Comparison of ENCODE assay signal across 11 cellular contexts in the genomic region with DNA sequence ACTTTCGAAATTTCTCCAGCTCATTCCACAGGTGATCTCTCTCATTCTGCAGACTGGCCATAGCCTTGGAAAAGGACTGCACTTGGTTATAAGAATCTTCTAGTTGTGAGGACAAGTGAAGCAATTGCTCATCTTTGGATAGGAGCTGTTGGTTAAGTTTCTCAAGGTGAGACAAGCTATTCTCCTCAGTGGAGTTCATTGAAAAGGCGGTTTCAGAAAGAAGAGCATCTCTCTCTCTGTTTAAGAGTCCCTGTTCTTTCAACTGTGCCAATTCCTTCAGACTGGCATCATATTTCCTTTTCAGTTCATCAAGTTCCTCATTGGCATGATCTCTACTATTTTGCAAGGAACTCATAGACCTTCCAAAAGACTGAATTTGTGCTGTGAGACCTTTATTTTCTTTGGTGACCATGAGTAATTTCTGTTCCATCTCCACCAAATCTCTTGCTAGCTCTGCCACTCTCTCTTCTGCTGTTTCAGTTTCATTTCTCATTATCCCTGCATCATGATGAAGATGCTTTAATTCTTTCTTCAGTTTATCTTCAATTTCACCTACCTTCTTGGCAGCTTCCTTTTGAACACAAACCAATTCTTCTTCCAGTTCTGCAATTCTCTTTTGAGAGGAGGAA. TPM values are rescaled to one million over a fixed set of nuclear protein-coding genes. Genes with fewer than 3 reads are reported as not detected.
A peak's percentile ranks its signal among the peaks of the same experiment; 100 is the strongest.
DNase-seq lines count a peak whose midpoint lies in the region; ATAC-seq and TF ChIP-seq lines count a peak whose summit lies in the region.
"Had no signal": no experiment of that assay in that cellular context is flagged by ENCODE, and none has a peak within 500 bp of the region (broad histone marks: within the 10 kb centered on the region; RNA-seq: fewer than 3 reads in every experiment).

No MANE protein-coding gene starts in this region.

- H3K4me3 ChIP-seq in left ventricle myocardium inferior (no peak overlapping the region), OCI-LY7 (ENCODE audit: low read depth, low read length, poor library complexity, severe bottlenecking) (no peak overlapping the region), foreskin fibroblast (ENCODE audit: low read depth in 1 of 2, low read length in 2 of 2) (no peak overlapping the region)
- H3K4me3 ChIP-seq in CD8-positive, alpha-beta T cell (ENCODE audit: low read depth, low read length): no peak overlapping the region
- H3K4me3 ChIP-seq: cardiac muscle cell had no signal

- peaks cover 52% of the 10 kb centered on the region for H3K36me3 Mint-ChIP-seq in CD8-positive, alpha-beta T cell

- no peaks in the 10 kb centered on the region for H3K27me3 Mint-ChIP-seq in CD8-positive, alpha-beta T cell (ENCODE audit: low read depth)

- no TSS peak for BruUV-seq in OCI-LY7 (replicated peaks; lab: Mats Ljungman, UMichigan)

- no peaks in the 10 kb centered on the region for H4K20me1 ChIP-seq in OCI-LY7 (ENCODE audit: insufficient read depth, low read length)

- no peaks in the 10 kb centered on the region for H3K27me3 ChIP-seq in left ventricle myocardium inferior (ENCODE audit: low read depth)
- H3K27me3 ChIP-seq in CD8-positive, alpha-beta T cell (ENCODE audit: insufficient read depth, low read length): no peaks in the 10 kb centered on the region
- H3K27me3 ChIP-seq: cardiac muscle cell had no signal

- H3K9me3 ChIP-seq in left ventricle myocardium inferior (replicated peaks) (no peaks in the 10 kb centered on the region), OCI-LY7 (ENCODE audit: low read length) (no peaks in the 10 kb centered on the region)
- H3K9me3 ChIP-seq in CD8-positive, alpha-beta T cell (ENCODE audit: low read length): no peaks in the 10 kb centered on the region

- no peaks in the 10 kb centered on the region for H3K9me2 ChIP-seq in OCI-LY7 (ENCODE audit: insufficient read depth, low read length)

- intact Hi-C loops in left ventricle myocardium inferior (cut with micrococcal nuclease) (no loop called here), left cardiac atrium (cut with DNase I) (no loop called here), OCI-LY7 (cut with micrococcal nuclease; ENCODE audit: unreplicated experiment) (no loop called here)
- intact Hi-C loops in CD8-positive, alpha-beta T cell (cut with DNase I, micrococcal nuclease): no loop called here

- H3K4me3 Mint-ChIP-seq in CD8-positive, alpha-beta T cell: no peak overlapping the region

- no peak for DNase-seq in left ventricle myocardium inferior
- DNase-seq in left cardiac atrium: no peak
- peak; percentile 3 for DNase-seq in OCI-LY7 (ENCODE audit: low spot score)
- DNase-seq in stimulated activated CD4-positive, alpha-beta T cell treated with anti-CD3 and anti-CD28 coated beads, Interleukin-4, amount 100 ng/mL, for 24 hours: no peak
- no peak for DNase-seq in foreskin fibroblast
- no peak for DNase-seq in CD8-positive, alpha-beta T cell
- DNase-seq in NCI-H187 (lab: John Stamatoyannopoulos, UW): no peak
- DNase-seq: activated CD4-positive, alpha-beta T cell treated with anti-CD3 and anti-CD28 coated beads, Interleukin-2, amount 50 U/mL, for 48 hours had no signal

- H3K36me3 ChIP-seq in left ventricle myocardium inferior (peaks cover 63% of the 10 kb centered on the region), OCI-LY7 (ENCODE audit: insufficient read depth, low read length) (peaks cover 13% of the 10 kb centered on the region)
- H3K36me3 ChIP-seq in CD8-positive, alpha-beta T cell (ENCODE audit: insufficient read depth, low read length): peaks cover 4% of the 10 kb centered on the region

- no peak overlapping the region for H3K27ac Mint-ChIP-seq in CD8-positive, alpha-beta T cell

- TF ChIP-seq CTCF in left ventricle myocardium inferior (IDR thresholded peaks at IDR 0.05; ENCODE audit: borderline replicate concordance) (no peak), OCI-LY7 (conservative IDR thresholded peaks at IDR 0.05; ENCODE audit: low read length) (no peak), foreskin fibroblast (IDR thresholded peaks at IDR 0.05; ENCODE audit: low read depth, low read length) (no peak)
- no peak for TF ChIP-seq CTCF in CD8-positive, alpha-beta T cell (IDR thresholded peaks at IDR 0.05)

- CTCF ChIA-PET in OCI-LY7 (lab: Charles Lee; ENCODE audit: unreplicated experiment): interaction anchor here (1.3 kb wide), 1 partner anchor 9 kb away, joined by 3 read pairs; no protein-coding TSS in a partner anchor
- CTCF ChIA-PET in CD8-positive, alpha-beta T cell (lab: Charles Lee): interaction anchor here (1.2 to 1.5 kb wide), 2 partner anchors 10 to 11 kb away, joined by 4 to 5 read pairs; no protein-coding TSS in a partner anchor

- peaks cover 4% of the 10 kb centered on the region for H3K9me3 Mint-ChIP-seq in CD8-positive, alpha-beta T cell

- no peaks in the 10 kb centered on the region for H3K4me1 Mint-ChIP-seq in CD8-positive, alpha-beta T cell (ENCODE audit: low read depth)

- peaks cover 27% of the 10 kb centered on the region for H3K4me1 ChIP-seq in left ventricle myocardium inferior
- H3K4me1 ChIP-seq in OCI-LY7 (ENCODE audit: insufficient read depth, low read length, poor library complexity, severe bottlenecking): no peaks in the 10 kb centered on the region
- no peaks in the 10 kb centered on the region for H3K4me1 ChIP-seq in CD8-positive, alpha-beta T cell (ENCODE audit: insufficient read depth, low read length)

- H3K4me2 ChIP-seq in OCI-LY7 (ENCODE audit: low read length): no peak overlapping the region

- no peaks in the 10 kb centered on the region for H3K79me2 ChIP-seq in OCI-LY7 (ENCODE audit: insufficient read depth, low read depth, low read length)

- H3K27ac ChIP-seq in left ventricle myocardium inferior (replicated peaks) (peak overlapping the region; percentile 68), OCI-LY7 (ENCODE audit: low read depth, low read length, poor library complexity, severe bottlenecking) (no peak overlapping the region)
- H3K27ac ChIP-seq in CD8-positive, alpha-beta T cell (ENCODE audit: low read depth, low read length): no peak overlapping the region
- H3K27ac ChIP-seq: cardiac muscle cell had no signal

- H2AFZ ChIP-seq in OCI-LY7 (ENCODE audit: low read length): no peak overlapping the region

- POLR2A ChIA-PET in OCI-LY7 (lab: Charles Lee): interaction anchor here (0.7 to 3.2 kb wide), 8 partner anchors 8 to 567 kb away, joined by 3 to 10 read pairs (median 6); no protein-coding TSS in a partner anchor
- POLR2A ChIA-PET in CD8-positive, alpha-beta T cell (lab: Charles Lee): interaction anchor here (0.6 kb wide), 1 partner anchor 9 kb away, joined by 6 read pairs; no protein-coding TSS in a partner anchor

- no peak for ATAC-seq in left cardiac atrium
- ATAC-seq in GM21825 (IDR thresholded peaks at IDR 0.05; ENCODE audit: unreplicated experiment): peak; percentile 76
- no peak for ATAC-seq in CD8-positive, alpha-beta T cell

RNA-seq across cellular contexts. Expression of a gene that starts 30.2 kb away (rescaled TPM):
- total RNA-seq in left ventricle myocardium inferior (8.7 TPM), left cardiac atrium (10 to 100 TPM; 24.2 to 28.9 TPM), OCI-LY7 (2022) (235 and 241 TPM in 2 replicates)
- 124 and 167 TPM in 2 replicates for total RNA-seq in OCI-LY7 (2014; rRNA removed; shearing (Covaris generic))
- 100 to 1,000 TPM; 162 to 179 TPM for total RNA-seq in CD8-positive, alpha-beta T cell
- total RNA-seq: SK-MEL-5 had no signal

RNA-seq across cellular contexts. Expression of a gene that starts 58.6 kb away (rescaled TPM):
- total RNA-seq in left ventricle myocardium inferior (56.1 TPM), left cardiac atrium (10 to 100 TPM; 48.1 to 52.3 TPM), OCI-LY7 (2022) (30.3 and 32.1 TPM in 2 replicates)
- 11.5 and 15.4 TPM in 2 replicates for total RNA-seq in OCI-LY7 (2014; rRNA removed; shearing (Covaris generic))
- total RNA-seq in CD8-positive, alpha-beta T cell: 10 to 100 TPM; 47.4 to 53.9 TPM

Comparison
In these comparisons a context has a peak if more than half of its experiments do, and no peak if none do; other contexts are left out.
1. RNA of a gene that starts 30.2 kb away (total RNA-seq): 124 to 241 TPM in OCI-LY7 and 162 to 179 TPM in CD8-positive, alpha-beta T cell; 24.2 to 28.9 TPM in left cardiac atrium and 8.7 TPM in left ventricle myocardium inferior (single experiment); every median in the first group is over 4 times any median in the second.